In genomic region chr2:33059452-33060156, GRCh38 we compare ENCODE assay signal across 15 cellular contexts.
DNase-seq lines count a peak whose midpoint lies in the region; ATAC-seq and TF ChIP-seq lines count a peak whose summit lies in the region.
"Had no signal": no experiment of that assay in that cellular context is flagged by ENCODE, and none has a peak within 500 bp of the region (broad histone marks: within the 10 kb centered on the region; RNA-seq: fewer than 3 reads in every experiment).

No MANE protein-coding gene starts in this region.

- H3K79me2 ChIP-seq in trophoblast cell (ENCODE audit: control insufficient read depth, insufficient read depth, low read length, poor library complexity), result no peaks in the 10 kb centered on the region

- no peak overlapping the region for H3K4me3 ChIP-seq in BLaER1
- no peak overlapping the region for H3K4me3 ChIP-seq in astrocyte of the spinal cord (ENCODE audit: low read depth, low read length)
- H3K4me3 ChIP-seq in left ventricle myocardium inferior, result peak overlapping the region; percentile 49
- H3K4me3 ChIP-seq in trophoblast cell (ENCODE audit: low read depth, low read length), result no peak overlapping the region

- no peak overlapping the region for H2BK5ac ChIP-seq in trophoblast cell (ENCODE audit: low read depth, low read length, poor library complexity)

- no peak overlapping the region for H3K18ac ChIP-seq in trophoblast cell (ENCODE audit: low read length)

- H4K20me1 ChIP-seq in BLaER1, result no peaks in the 10 kb centered on the region

- intact Hi-C loops in left ventricle myocardium inferior (cut with micrococcal nuclease), result no loop called here

- in situ Hi-C loops in astrocyte of the spinal cord (cut with HindIII; ENCODE audit: low sequenced_read_pairs), result no loop called here

- ATAC-seq in HG03095 (IDR thresholded peaks at IDR 0.05; ENCODE audit: unreplicated experiment) (no peak), HG03097 (IDR thresholded peaks at IDR 0.05; ENCODE audit: low FRiP score, unreplicated experiment) (no peak)
- ATAC-seq: activated T-cell treated with anti-CD3 and anti-CD28 coated beads, Interleukin-2, amount 50 U/mL, for 72 hours had no signal

- H2BK120ac ChIP-seq in trophoblast cell (ENCODE audit: insufficient read depth, low read length, poor library complexity), result no peak overlapping the region

- H3K36me3 ChIP-seq in BLaER1 (no peaks in the 10 kb centered on the region), left ventricle myocardium inferior (no peaks in the 10 kb centered on the region), trophoblast cell (ENCODE audit: control insufficient read depth in 1 of 2, insufficient read depth in 2 of 2, low read length in 2 of 2) (no peaks in the 10 kb centered on the region)

- no peak overlapping the region for H3K4ac ChIP-seq in trophoblast cell (ENCODE audit: low read depth, low read length)

- no peaks in the 10 kb centered on the region for H3K27me3 ChIP-seq in BLaER1
- no peaks in the 10 kb centered on the region for H3K27me3 ChIP-seq in left ventricle myocardium inferior (ENCODE audit: low read depth)
- no peaks in the 10 kb centered on the region for H3K27me3 ChIP-seq in trophoblast cell (ENCODE audit: insufficient read depth, low read length)

- no peak overlapping the region for H4K12ac ChIP-seq in trophoblast cell (ENCODE audit: low read depth, low read length)

- H2BK12ac ChIP-seq in trophoblast cell (ENCODE audit: low read length), result peak overlapping the region; percentile 40

- H3K27ac ChIP-seq in BLaER1 (no peak overlapping the region), left ventricle myocardium inferior (replicated peaks) (peak overlapping the region; percentile 85), trophoblast cell (ENCODE audit: low read depth, low read length) (peak overlapping the region; percentile 66)

- no peak for TF ChIP-seq CTCF in astrocyte of the spinal cord (IDR thresholded peaks at IDR 0.05; ENCODE audit: low read depth, low read length)
- TF ChIP-seq CTCF in left ventricle myocardium inferior (IDR thresholded peaks at IDR 0.05; ENCODE audit: borderline replicate concordance), result no peak

- no peak overlapping the region for H3K23ac ChIP-seq in trophoblast cell (ENCODE audit: low read length)

- no CpG with 5 or more reads among the region's 3 CpGs for WGBS in trophoblast cell (ENCODE audit: extremely low coverage, insufficient coverage, insufficient read length)

- H3K9ac ChIP-seq in BLaER1 (no peak overlapping the region), trophoblast cell (ENCODE audit: low read length) (no peak overlapping the region)

- no peak overlapping the region for H4K8ac ChIP-seq in trophoblast cell (ENCODE audit: low read depth, low read length)

- no peak overlapping the region for H2AFZ ChIP-seq in trophoblast cell (ENCODE audit: insufficient read depth, low read length, poor library complexity)

- H3K4me2 ChIP-seq in BLaER1 (peak overlapping the region; percentile 21), trophoblast cell (ENCODE audit: low read length) (no peak overlapping the region)

- peak overlapping the region; percentile 11 for H4K91ac ChIP-seq in trophoblast cell (ENCODE audit: low read depth, low read length)

- peak; percentile 18 for DNase-seq in astrocyte of the spinal cord (ENCODE audit: low read depth, low spot score)
- no peak for DNase-seq in left ventricle myocardium inferior
- no peak for DNase-seq in trophoblast cell
- DNase-seq in stimulated activated CD8-positive, alpha-beta memory T cell treated with anti-CD3 and anti-CD28 coated beads, Interleukin-4, amount 100 ng/mL, for 48 hours, result no peak
- no peak for DNase-seq in KG1 (lab: John Stamatoyannopoulos, UW)
- DNase-seq: activated CD4-positive, alpha-beta T cell treated with anti-CD3 and anti-CD28 coated beads, Interleukin-2, amount 10 ng/mL, durations not matched to agents 7 days and 5 days; activated T-cell treated with anti-CD3 and anti-CD28 coated beads, Interleukin-2, amount 50 U/mL, for 72 hours; amniotic stem cell; foreskin fibroblast; RPMI8226; stimulated activated CD4-positive, alpha-beta T cell treated with anti-CD3 and anti-CD28 coated beads, Interleukin-2, amount 100 ng/mL, for 24 hours; T-helper 9 cell had no signal

- H3K14ac ChIP-seq in trophoblast cell (ENCODE audit: low read length), result no peak overlapping the region

- peaks cover 11% of the 10 kb centered on the region for H3K4me1 ChIP-seq in BLaER1
- peaks cover 19% of the 10 kb centered on the region for H3K4me1 ChIP-seq in left ventricle myocardium inferior
- peaks cover 3 to 6% of the 10 kb centered on the region in 2 experiments for H3K4me1 ChIP-seq in trophoblast cell (ENCODE audit: control insufficient read depth in 1 of 2, insufficient read depth in 2 of 2, low read length in 2 of 2)

- peaks cover 12% of the 10 kb centered on the region; the same call in 1 of the 2 replicates for H3K9me3 ChIP-seq in BLaER1
- peaks cover 10% of the 10 kb centered on the region for H3K9me3 ChIP-seq in left ventricle myocardium inferior (replicated peaks)
- H3K9me3 ChIP-seq in trophoblast cell (ENCODE audit: insufficient read depth, low read depth, low read length), result no peaks in the 10 kb centered on the region

- H2AK5ac ChIP-seq in trophoblast cell (ENCODE audit: low read length), result no peak overlapping the region

- peaks cover 10% of the 10 kb centered on the region for H3K79me1 ChIP-seq in trophoblast cell (ENCODE audit: low read length)
